ENCODE assay signal across 9 cellular contexts in genomic region chr9:134328841-134329575, GRCh38. TPM values are rescaled to one million over a fixed set of nuclear protein-coding genes. Genes with fewer than 3 reads are reported as not detected.
DNase-seq lines count a peak whose midpoint lies in the region; ATAC-seq, FAIRE-seq and TF ChIP-seq lines count a peak whose summit lies in the region.
"Had no signal": no experiment of that assay in that cellular context is flagged by ENCODE, and none has a peak within 500 bp of the region (broad histone marks: within the 10 kb centered on the region; RNA-seq: fewer than 3 reads in every experiment).

No MANE protein-coding gene starts in this region.

- H2AFZ ChIP-seq in HepG2 (ENCODE audit: low read length): no peak overlapping the region

- peak overlapping the region; percentile 95 for H3K9ac ChIP-seq in HepG2 (ENCODE audit: insufficient read depth, low read depth, low read length)

- TF ChIP-seq CTCF in chondrocyte (IDR thresholded peaks at IDR 0.05): no peak
- peak; percentile 50 for TF ChIP-seq CTCF in HepG2 (CRISPR knock-in tag; IDR thresholded peaks at IDR 0.05)

- in situ Hi-C loops in HepG2 (cut with HindIII; ENCODE audit: extremely low pct_ligation_motif_present, low pct_unique_long_range_greater_than_20kb): loop anchor here (10.0 kb wide), 1 partner anchor 164 kb away; the partner anchor contains the start of gene RNU6ATAC

- intact Hi-C loops in HepG2 (cut with micrococcal nuclease; ENCODE audit: unreplicated experiment): loop anchor here (5.0 to 10.0 kb wide), 2 partner anchors 38 to 154 kb away; no protein-coding TSS in a partner anchor

- no peaks in the 10 kb centered on the region for H3K9me3 Mint-ChIP-seq in chondrocyte (ENCODE audit: low read depth)
- H3K9me3 Mint-ChIP-seq: T-helper 2 cell treated with Interferon-gamma antibody and Interleukin-4, amounts not matched to agents 5 μg/mL and 100 μg/mL, for 36 hours had no signal

- peak overlapping the region; percentile 98 for H3K4me2 ChIP-seq in HepG2 (ENCODE audit: low read depth, low read length)

- peak in 1 of 2 experiments; percentile 43; a peak in 1 of 4 replicates for TF ChIP-seq POLR2A in HepG2 (IDR thresholded peaks at IDR 0.05; ENCODE audit: insufficient read depth in 1 of 2, low read depth in 2 of 2, low read length in 2 of 2)

- H4K20me1 ChIP-seq in HepG2 (ENCODE audit: insufficient read depth, low read length): peaks cover 35% of the 10 kb centered on the region; the same call in 1 of the 2 replicates

- no peaks in the 10 kb centered on the region for H3K27me3 Mint-ChIP-seq in chondrocyte (ENCODE audit: low read depth)

- H3K4me3 ChIP-seq in HepG2 (replicated peaks in 1 of 3; ENCODE audit: insufficient read depth in 1 of 3, low read depth in 2 of 3, low read length in 3 of 3): peak overlapping the region; percentile 69 to 98 (median 82)

- CTCF ChIA-PET in HepG2 (lab: Yijun Ruan, JAX; ENCODE audit: low intra/inter-chr PET ratio, low total read pairs): no interaction called here

- no peaks in the 10 kb centered on the region for H3K36me3 ChIP-seq in HepG2 (replicated peaks in 1 of 2; ENCODE audit: control insufficient read depth in 1 of 2, insufficient read depth in 2 of 2, low read length in 2 of 2)

- H3K27ac ChIP-seq in HepG2 (ENCODE audit: extremely low read length, insufficient read depth, low read length) (peak overlapping the region; percentile 99), temporal lobe (ENCODE audit: low read depth, low read length) (peak overlapping the region; percentile 77)

- FAIRE-seq in HepG2 (lab: Jason Lieb, UNC): peak; percentile 42

- H3K27ac Mint-ChIP-seq in chondrocyte (ENCODE audit: unreplicated experiment): peak overlapping the region; percentile 81
- H3K27ac Mint-ChIP-seq: T-helper 2 cell treated with Interferon-gamma antibody and Interleukin-4, amounts not matched to agents 5 μg/mL and 100 μg/mL, for 36 hours had no signal

- peak; percentile 35 for ATAC-seq in HepG2
- no peak for ATAC-seq in HG02623 (IDR thresholded peaks at IDR 0.05; ENCODE audit: unreplicated experiment)

- H3K4me3 Mint-ChIP-seq in chondrocyte (ENCODE audit: unreplicated experiment): peak overlapping the region; percentile 81
- H3K4me3 Mint-ChIP-seq: T-helper 2 cell treated with Interferon-gamma antibody and Interleukin-4, amounts not matched to agents 5 μg/mL and 100 μg/mL, for 36 hours had no signal

- peak; percentile 16 for TF ChIP-seq RAD21 in HepG2 (CRISPR knock-in tag; IDR thresholded peaks at IDR 0.05)

- POLR2A ChIA-PET in HepG2 (lab: Yijun Ruan, JAX): interaction anchor here (0.5 to 3.7 kb wide), 25 partner anchors 10 to 1774 kb away, joined by 3 to 28 read pairs (median 6); partner anchors contain the start of gene RNU6ATAC

- H3K36me3 Mint-ChIP-seq in chondrocyte (ENCODE audit: low read depth): no peaks in the 10 kb centered on the region

- 0% methylated on average over 13 of the region's 31 CpGs for WGBS in HepG2 (ENCODE audit: low lambda C conversion rate)

- no peaks in the 10 kb centered on the region for H3K9me3 ChIP-seq in HepG2 (ENCODE audit: low read length)

- no peaks in the 10 kb centered on the region; a peak in 1 of 5 replicates for H3K27me3 ChIP-seq in HepG2 (ENCODE audit: control insufficient read depth in 1 of 2, insufficient read depth in 2 of 2, low read length in 2 of 2)

- DNase-seq in HT-29 (ENCODE audit: low spot score) (peak; percentile 59), chondrocyte (ENCODE audit: low spot score) (no peak), HepG2 (ENCODE audit: low spot score) (peak; percentile 73), activated gamma-delta T cell (lab: John Stamatoyannopoulos, UW) (no peak)
- DNase-seq in stimulated activated CD4-positive, alpha-beta T cell treated with anti-CD3 and anti-CD28 coated beads, Interleukin-2, amount 100 ng/mL, for 24 hours: no peak
- no peak for DNase-seq in activated naive CD4-positive, alpha-beta T cell treated with Interleukin-2 at 50 U/mL for 16 hours

- peaks cover 77% of the 10 kb centered on the region for H3K4me1 ChIP-seq in HepG2 (ENCODE audit: insufficient read depth, low read length)

- TF ChIP-seq EP300 in HepG2 (IDR thresholded peaks at IDR 0.05; ENCODE audit: low read depth in 2 of 2, low read length in 2 of 2) (0 out of 4 replicates have a peak, but pooled peaks of 1 of the 2 experiments have one; percentile 23), HepG2 (CRISPR knock-in tag; IDR thresholded peaks at IDR 0.05; ENCODE audit: borderline replicate concordance) (no peak)

- TSS peak; percentile 83 for BruUV-seq in HepG2 (replicated peaks; lab: Mats Ljungman, UMichigan)

- peaks cover 44% of the 10 kb centered on the region for H3K4me1 Mint-ChIP-seq in chondrocyte (ENCODE audit: low read depth)

- H3K79me2 ChIP-seq in HepG2 (ENCODE audit: insufficient read depth, low read length): peaks cover 70% of the 10 kb centered on the region

TF ChIP-seq in HepG2, 621 proteins besides CTCF, POLR2A, EP300 and RAD21 (continues in another document):
- TF ChIP-seq RORA (CRISPR knock-in tag; IDR thresholded peaks at IDR 0.05) (no peak), ZNF256 (CRISPR knock-in tag; conservative IDR thresholded peaks at IDR 0.05) (peak; percentile 61; the same call in 1 of the 2 replicates), TCF12 (IDR thresholded peaks at IDR 0.05) (no peak), TCF12 (CRISPR knock-in tag; IDR thresholded peaks at IDR 0.05) (peak; percentile 17; the same call in 1 of the 2 replicates), FOXM1 (CRISPR knock-in tag; IDR thresholded peaks at IDR 0.05) (no peak), EED (CRISPR knock-in tag; IDR thresholded peaks at IDR 0.05) (peak; percentile 24; the same call in 1 of the 2 replicates), SYNCRIP (IDR thresholded peaks at IDR 0.05; ENCODE audit: insufficient read depth, low read depth, low read length) (no peak), MYC (CRISPR knock-in tag; IDR thresholded peaks at IDR 0.05; ENCODE audit: borderline replicate concordance) (peak; percentile 79; the same call in 1 of the 2 replicates), ZBTB49 (CRISPR knock-in tag; IDR thresholded peaks at IDR 0.05; ENCODE audit: borderline replicate concordance) (no peak), SIN3A (IDR thresholded peaks at IDR 0.05; ENCODE audit: borderline replicate concordance, low read depth, low read length) (peak; percentile 20; the same call in 1 of the 2 replicates), ZNF605 (CRISPR knock-in tag; IDR thresholded peaks at IDR 0.05) (peak; percentile 31), CENPBD1 (CRISPR knock-in tag; IDR thresholded peaks at IDR 0.05; ENCODE audit: borderline replicate concordance, low read depth) (no peak; the same call in 1 of the 2 replicates)

RNA-seq across cellular contexts. Expression of gene RXRA, which starts 2.8 kb away (rescaled TPM):
- total RNA-seq in HT-29 (2014; rRNA removed; shearing (Covaris generic)): 63.4 and 74.4 TPM in 2 replicates
- 27.3 to 28.2 TPM (median 27.9 TPM) in 3 replicates for total RNA-seq in chondrocyte
- total RNA-seq in HepG2 (2016; rRNA removed; fragmentation: Illumina TruSeq; extraction: Trizol): 19.2 and 29.2 TPM in 2 replicates
- 24.1 and 24.5 TPM in 2 replicates for total RNA-seq in HepG2 (2016; cell fraction: cytosol; rRNA removed; fragmentation: Illumina TruSeq; extraction: Trizol; ENCODE audit: low read depth)
- total RNA-seq in HepG2 (2016; cell fraction: insoluble cytoplasmic fraction; rRNA removed; fragmentation: Illumina TruSeq; extraction: Trizol): 16.2 and 29.2 TPM in 2 replicates
- total RNA-seq in HepG2 (2016; cell fraction: membrane; rRNA removed; fragmentation: Illumina TruSeq; extraction: Trizol): 50.6 and 51.0 TPM in 2 replicates
- total RNA-seq in HepG2 (2016; cell fraction: nucleus; rRNA removed; fragmentation: Illumina TruSeq; extraction: Trizol): 14.5 and 14.9 TPM in 2 replicates
- 18.9 and 23.8 TPM in 2 replicates for polyA plus RNA-seq in HepG2 (2011; rRNA removed)
- 20.3 and 28.6 TPM in 2 replicates for polyA plus RNA-seq in HepG2 (2011; cell fraction: cytosol; rRNA removed)
- 25.5 and 28.6 TPM in 2 replicates for polyA plus RNA-seq in HepG2 (2011; cell fraction: nucleus; rRNA removed)
- polyA plus RNA-seq in HepG2 (2012): 42.6 and 48.4 TPM in 2 replicates
- 68.3 and 74.3 TPM in 2 replicates for polyA plus RNA-seq in HepG2 (2016; cell fraction: cytosol; fragmentation: Illumina TruSeq; extraction: Trizol; ENCODE audit: low read depth)
- polyA plus RNA-seq in HepG2 (2016; cell fraction: insoluble cytoplasmic fraction; fragmentation: Illumina TruSeq; extraction: Trizol; ENCODE audit: low read depth): 28.2 and 39.1 TPM in 2 replicates
- polyA plus RNA-seq in HepG2 (2016; cell fraction: membrane; fragmentation: Illumina TruSeq; extraction: Trizol; ENCODE audit: low read depth): 81.0 and 95.6 TPM in 2 replicates
- 27.8 and 30.7 TPM in 2 replicates for polyA plus RNA-seq in HepG2 (2016; cell fraction: nucleus; fragmentation: Illumina TruSeq; extraction: Trizol; ENCODE audit: insufficient read depth, low read depth)
- polyA minus RNA-seq in HepG2 (2011; rRNA and poly(A)+ RNA removed; ENCODE audit: low replicate concordance): 26.4 and 69.1 TPM in 2 replicates
- 27.2 and 30.5 TPM in 2 replicates for polyA minus RNA-seq in HepG2 (2011; cell fraction: cytosol; rRNA and poly(A)+ RNA removed)
- 13.6 and 15.8 TPM in 2 replicates for polyA minus RNA-seq in HepG2 (2011; cell fraction: nucleus; rRNA and poly(A)+ RNA removed)
- total RNA-seq in temporal lobe: 5.4 TPM

Comparison
In these comparisons a context has a peak if more than half of its experiments do, and no peak if none do; other contexts are left out.
1. DNase-seq: peak in HT-29 (single experiment) and HepG2 (single experiment); none in chondrocyte (single experiment), activated gamma-delta T cell (single experiment), stimulated activated CD4-positive, alpha-beta T cell treated with anti-CD3 and anti-CD28 coated beads, Interleukin-2, amount 100 ng/mL, for 24 hours (0 of 2) and activated naive CD4-positive, alpha-beta T cell treated with Interleukin-2 at 50 U/mL for 16 hours (single experiment).